Comparison of ENCODE assay signal across 14 cellular contexts in genomic region chr21:32389337-32390015, GRCh38. TPM values are rescaled to one million over a fixed set of nuclear protein-coding genes. Genes with fewer than 3 reads are reported as not detected.
DNase-seq lines count a peak whose midpoint lies in the region; TF ChIP-seq lines count a peak whose summit lies in the region.
"Had no signal": no experiment of that assay in that cellular context is flagged by ENCODE, and none has a peak within 500 bp of the region (broad histone marks: within the 10 kb centered on the region; RNA-seq: fewer than 3 reads in every experiment).

No MANE protein-coding gene starts in this region.

- peak; percentile 82 for DNase-seq in AG10803 (ENCODE audit: low read depth)
- peak; percentile 7 for DNase-seq in HCEC 1CT
- peak; percentile 32 for DNase-seq in adipocyte (ENCODE audit: low read depth)
- peak; percentile 18 for DNase-seq in kidney tubule cell (ENCODE audit: low spot score)
- DNase-seq in mesenteric fat pad (ENCODE audit: low spot score): no peak
- no peak for DNase-seq in AML-193 (lab: John Stamatoyannopoulos, UW)
- no peak for DNase-seq in ecto neural progenitor cell (ENCODE audit: low spot score)
- no peak for DNase-seq in DMS79 (lab: John Stamatoyannopoulos, UW)
- DNase-seq: activated CD8-positive, alpha-beta memory T cell treated with anti-CD3 and anti-CD28 coated beads, Interleukin-2, amount 50 U/mL, for 48 hours; GOT3; NCI-H2081; substantia nigra had no signal

- no peaks in the 10 kb centered on the region for H3K27me3 ChIP-seq in adipocyte (replicated peaks; ENCODE audit: control insufficient read depth, insufficient read depth, low read length)

- no peak overlapping the region for H3K4me3 ChIP-seq in AG10803 (ENCODE audit: low read length)
- peak overlapping the region; percentile 10 for H3K4me3 ChIP-seq in adipocyte (ENCODE audit: low read length)
- H3K4me3 ChIP-seq: skin epidermis had no signal

- H3K36me3 ChIP-seq in adipocyte (ENCODE audit: control insufficient read depth, insufficient read depth, low read length, severe bottlenecking): peaks cover 9% of the 10 kb centered on the region

- peak overlapping the region; percentile 5 for H3K9ac ChIP-seq in adipocyte (ENCODE audit: low read length)

- no peaks in the 10 kb centered on the region for H3K9me3 ChIP-seq in adipocyte (ENCODE audit: control insufficient read depth, low read length)

- TF ChIP-seq CTCF in AG10803 (conservative IDR thresholded peaks at IDR 0.05; ENCODE audit: low read length): no peak

- peaks cover 47% of the 10 kb centered on the region for H3K4me1 ChIP-seq in adipocyte (ENCODE audit: control insufficient read depth, insufficient read depth, low read length)

RNA-seq across cellular contexts. Expression of gene URB1, which starts 3.3 kb away (rescaled TPM):
- 21.5 TPM for total RNA-seq in mesenteric fat pad

RNA-seq across cellular contexts. Expression of gene EVA1C, which starts 23.0 kb away (rescaled TPM):
- total RNA-seq in mesenteric fat pad: 50.3 TPM
- total RNA-seq: G401 had no signal

Comparison
In these comparisons a context has a peak if more than half of its experiments do, and no peak if none do; other contexts are left out.
1. DNase-seq: peak in AG10803 (single experiment), HCEC 1CT (single experiment), adipocyte (single experiment) and kidney tubule cell (single experiment); none in mesenteric fat pad (single experiment), AML-193 (0 of 2), ecto neural progenitor cell (single experiment) and DMS79 (single experiment).